Comparison of ENCODE assay signal across 17 cellular contexts in genomic region chr10:103512166-103512565, GRCh38. TPM values are rescaled to one million over a fixed set of nuclear protein-coding genes. Genes with fewer than 3 reads are reported as not detected.
"Had no signal": no experiment of that assay in that cellular context is flagged by ENCODE, and none has a peak within 500 bp of the region (broad histone marks: within the 10 kb centered on the region; RNA-seq: fewer than 3 reads in every experiment).

No MANE protein-coding gene starts in this region.

- H3K4me3 Mint-ChIP-seq: activated CD4-positive, alpha-beta T cell treated with anti-CD3 and anti-CD28 coated beads for 36 hours; activated CD8-positive, alpha-beta T cell treated with anti-CD3 and anti-CD28 coated beads for 36 hours; activated naive CD4-positive, alpha-beta T cell treated with anti-CD3 and anti-CD28 coated beads for 36 hours; activated T-helper 1 cell treated with anti-CD3 and anti-CD28 coated beads, Interleukin-12 subunit alpha, Interleukin-12 subunit beta, Interleukin-2, Interleukin-4 antibody, amounts not matched to agents 30 ng/mL and 10 ng/mL and 1 ng/mL, durations not matched to agents 14 hours and 24 hours and 36 hours had no signal

- DNase-seq: activated CD4-positive, alpha-beta T cell treated with anti-CD3 and anti-CD28 coated beads for 36 hours; activated CD8-positive, alpha-beta T cell treated with anti-CD3 and anti-CD28 coated beads for 36 hours; activated naive CD4-positive, alpha-beta T cell treated with anti-CD3 and anti-CD28 coated beads for 36 hours; cortex of kidney; effector memory CD4-positive, alpha-beta T cell; gastrocnemius medialis; heart right ventricle; psoas muscle; stimulated activated naive CD4-positive, alpha-beta T cell treated with Interleukin-2 at 50 U/mL for 16 hours had no signal

- H3K4me3 ChIP-seq: gastrocnemius medialis, heart right ventricle, psoas muscle, suprapubic skin had no signal

- H3K27me3 ChIP-seq: gastrocnemius medialis, heart right ventricle had no signal

- H3K9me3 ChIP-seq: gastrocnemius medialis, heart right ventricle, psoas muscle, suprapubic skin had no signal

- H3K4me1 ChIP-seq: gastrocnemius medialis, psoas muscle, suprapubic skin had no signal

- ATAC-seq: activated CD4-positive, alpha-beta T cell treated with anti-CD3 and anti-CD28 coated beads for 36 hours; activated CD8-positive, alpha-beta T cell treated with anti-CD3 and anti-CD28 coated beads for 36 hours; gastrocnemius medialis; heart right ventricle; psoas muscle; sciatic nerve had no signal

- H3K27ac Mint-ChIP-seq: activated CD4-positive, alpha-beta T cell treated with anti-CD3 and anti-CD28 coated beads for 36 hours; activated CD8-positive, alpha-beta T cell treated with anti-CD3 and anti-CD28 coated beads for 36 hours; activated naive CD4-positive, alpha-beta T cell treated with anti-CD3 and anti-CD28 coated beads for 36 hours; activated T-helper 1 cell treated with anti-CD3 and anti-CD28 coated beads, Interleukin-12 subunit alpha, Interleukin-12 subunit beta, Interleukin-2, Interleukin-4 antibody, amounts not matched to agents 30 ng/mL and 10 ng/mL and 1 ng/mL, durations not matched to agents 14 hours and 24 hours and 36 hours had no signal

- H3K27ac ChIP-seq: epithelial cell of prostate, gastrocnemius medialis, heart right ventricle, psoas muscle, suprapubic skin had no signal

- FAIRE-seq: urothelium cell line had no signal

- H3K9me3 Mint-ChIP-seq: activated CD8-positive, alpha-beta T cell treated with anti-CD3 and anti-CD28 coated beads for 36 hours; activated naive CD4-positive, alpha-beta T cell treated with anti-CD3 and anti-CD28 coated beads for 36 hours; activated T-helper 1 cell treated with anti-CD3 and anti-CD28 coated beads, Interleukin-12 subunit alpha, Interleukin-12 subunit beta, Interleukin-2, Interleukin-4 antibody, amounts not matched to agents 30 ng/mL and 10 ng/mL and 1 ng/mL, durations not matched to agents 14 hours and 24 hours and 36 hours had no signal

- H3K36me3 ChIP-seq: gastrocnemius medialis, heart right ventricle, suprapubic skin had no signal

RNA-seq across cellular contexts. Expression of gene CALHM3, which starts 33.1 kb away (rescaled TPM):
- total RNA-seq: activated CD4-positive, alpha-beta T cell treated with anti-CD3 and anti-CD28 coated beads for 36 hours; activated CD8-positive, alpha-beta T cell treated with anti-CD3 and anti-CD28 coated beads for 36 hours; activated naive CD4-positive, alpha-beta T cell treated with anti-CD3 and anti-CD28 coated beads for 36 hours; activated T-helper 1 cell treated with anti-CD3 and anti-CD28 coated beads, Interleukin-12 subunit alpha, Interleukin-12 subunit beta, Interleukin-2, Interleukin-4 antibody, amounts not matched to agents 30 ng/mL and 10 ng/mL and 1 ng/mL, durations not matched to agents 14 hours and 24 hours and 36 hours; cardiac septum; gastrocnemius medialis; heart right ventricle; kidney epithelial cell; psoas muscle; sciatic nerve; suprapubic skin had no signal
- polyA plus RNA-seq: heart right ventricle, liver, psoas muscle had no signal

RNA-seq across cellular contexts. Expression of gene CALHM1, which starts 53.5 kb away (rescaled TPM):
- total RNA-seq: activated CD4-positive, alpha-beta T cell treated with anti-CD3 and anti-CD28 coated beads for 36 hours; activated CD8-positive, alpha-beta T cell treated with anti-CD3 and anti-CD28 coated beads for 36 hours; activated naive CD4-positive, alpha-beta T cell treated with anti-CD3 and anti-CD28 coated beads for 36 hours; activated T-helper 1 cell treated with anti-CD3 and anti-CD28 coated beads, Interleukin-12 subunit alpha, Interleukin-12 subunit beta, Interleukin-2, Interleukin-4 antibody, amounts not matched to agents 30 ng/mL and 10 ng/mL and 1 ng/mL, durations not matched to agents 14 hours and 24 hours and 36 hours; cardiac septum; gastrocnemius medialis; heart right ventricle; kidney epithelial cell; liver; psoas muscle; sciatic nerve; suprapubic skin had no signal
- polyA plus RNA-seq: heart right ventricle, liver, psoas muscle had no signal
